Comparison of ENCODE assay signal across 11 cellular contexts in genomic region chr17:4327638-4328037, GRCh38. TPM values are rescaled to one million over a fixed set of nuclear protein-coding genes. Genes with fewer than 3 reads are reported as not detected.
A peak's percentile ranks its signal among the peaks of the same experiment; 100 is the strongest.
DNase-seq lines count a peak whose midpoint lies in the region; ATAC-seq and TF ChIP-seq lines count a peak whose summit lies in the region.
"Had no signal": no experiment of that assay in that cellular context is flagged by ENCODE, and none has a peak within 500 bp of the region (broad histone marks: within the 10 kb centered on the region; RNA-seq: fewer than 3 reads in every experiment).

No MANE protein-coding gene starts in this region.

- H3K4me2 ChIP-seq in GM23248 (ENCODE audit: unreplicated experiment), result peak overlapping the region; percentile 36

- no peaks in the 10 kb centered on the region; the same call in 1 of the 2 replicates for H4K20me1 ChIP-seq in GM23248 (ENCODE audit: insufficient read depth)

- H3K27ac ChIP-seq in GM23248 (peak overlapping the region; percentile 86), skin epidermis (peak overlapping the region in 16 of 21 experiments; percentile 8 to 85 (median 44))

- H3K9ac ChIP-seq in GM23248, result peak overlapping the region; percentile 51

- H3K9me3 ChIP-seq in GM23248 (ENCODE audit: low read depth), result no peaks in the 10 kb centered on the region

- no peak overlapping the region for H2AFZ ChIP-seq in GM23248

- H3F3A ChIP-seq in GM23248 (ENCODE audit: insufficient read depth), result peaks cover 55% of the 10 kb centered on the region

- WGBS in GM23248 (ENCODE audit: low coverage in 1 of 2, low lambda C conversion rate in 2 of 2, missing lambda C conversion rate in 2 of 2), 2 experiments, result 0 to 3% methylated on average over 5 of the region's 5 CpGs

- in situ Hi-C loops in GM23248 (cut with MboI), result no loop called here

- no peak for ATAC-seq in HG03378 (IDR thresholded peaks at IDR 0.05; ENCODE audit: unreplicated experiment)
- no peak for ATAC-seq in HG02870 (IDR thresholded peaks at IDR 0.05; ENCODE audit: unreplicated experiment)
- ATAC-seq: K562 had no signal

- no peaks in the 10 kb centered on the region for H3K36me3 ChIP-seq in GM23248 (ENCODE audit: low read depth)

- TF ChIP-seq CTCF in fibroblast of pulmonary artery (IDR thresholded peaks at IDR 0.05; ENCODE audit: low read length, missing control alignments), result no peak

- peak overlapping the region; percentile 33; the same call in 1 of the 2 replicates for H3K4me3 ChIP-seq in GM23248
- H3K4me3 ChIP-seq in fibroblast of pulmonary artery (replicated peaks; ENCODE audit: low read depth, low read length), result no peak overlapping the region
- H3K4me3 ChIP-seq in skin epidermis, result no peak overlapping the region
- H3K4me3 ChIP-seq: K562 had no signal

- peaks cover 44% of the 10 kb centered on the region for H3K4me1 ChIP-seq in GM23248 (ENCODE audit: insufficient read depth)

- peaks cover 95% of the 10 kb centered on the region for H3K79me2 ChIP-seq in GM23248 (ENCODE audit: insufficient read depth)

- H3K9me2 ChIP-seq in GM23248 (ENCODE audit: insufficient read depth), result no peaks in the 10 kb centered on the region

- DNase-seq in GM23248 (peak; percentile 93), RPMI7951 (ENCODE audit: low read depth) (peak; percentile 68), fibroblast of pulmonary artery (ENCODE audit: low read depth) (peak; percentile 33), COLO829 (ENCODE audit: low spot score) (no peak), NCI-H2171 (lab: John Stamatoyannopoulos, UW) (no peak)
- DNase-seq: caudate nucleus, NCI-H446 had no signal

- H3K27me3 ChIP-seq in GM23248 (replicated peaks; ENCODE audit: insufficient read depth), result no peaks in the 10 kb centered on the region

RNA-seq across cellular contexts. Expression of gene UBE2G1, which starts 38.8 kb away (rescaled TPM):
- 37.8 and 39.2 TPM in 2 replicates for total RNA-seq in GM23248 (2014; rRNA removed; shearing (Covaris generic))
- 49.4 and 55.8 TPM in 2 replicates for polyA plus RNA-seq in GM23248 (2016; fragmentation: Nextera tagmentation; extraction: Ambion mirVana)
- total RNA-seq in RPMI7951 (2014; rRNA removed; shearing (Covaris generic)), result 37.6 and 42.1 TPM in 2 replicates

Comparison
In these comparisons a context has a peak if more than half of its experiments do, and no peak if none do; other contexts are left out.
1. DNase-seq: peak in GM23248 (single experiment), RPMI7951 (single experiment) and fibroblast of pulmonary artery (single experiment); none in COLO829 (single experiment) and NCI-H2171 (single experiment).